In the genomic region with DNA sequence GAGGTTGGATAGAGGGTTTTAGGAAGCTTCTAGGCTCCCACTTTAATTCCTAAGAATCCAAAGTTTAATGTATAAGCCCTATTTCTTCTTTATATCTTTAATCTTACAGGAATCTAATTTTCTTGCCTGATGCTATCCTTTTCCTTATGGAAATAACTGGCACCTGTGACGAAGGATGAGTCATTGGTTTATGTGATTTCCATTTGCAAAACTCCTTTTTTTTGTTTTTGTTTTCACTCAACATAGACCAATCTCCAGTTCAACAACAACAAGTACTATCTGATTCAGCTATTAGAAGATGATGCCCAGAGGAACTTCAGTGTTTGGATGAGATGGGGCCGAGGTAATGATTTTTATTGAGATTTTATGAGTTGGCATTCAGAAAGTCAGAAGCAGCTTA, we compare ENCODE assay signal across 22 cellular contexts.
"Had no signal": no experiment of that assay in that cellular context is flagged by ENCODE, and none has a peak within 500 bp of the region (broad histone marks: within the 10 kb centered on the region; RNA-seq: fewer than 3 reads in every experiment).

No MANE protein-coding gene starts in this region.

- FAIRE-seq: endometrium, islet of Langerhans, small intestine had no signal

- H3K9me3 ChIP-seq: ascending aorta, breast epithelium, esophagus muscularis mucosa, ovary, psoas muscle, right lobe of liver, testis had no signal

- H3K27ac ChIP-seq: ascending aorta, breast epithelium, coronary artery, esophagus muscularis mucosa, hepatocyte, ovary, psoas muscle, right lobe of liver, testis, VCaP had no signal

- H3K4me2 ChIP-seq: hepatocyte had no signal

- H3K4me1 ChIP-seq: ascending aorta, breast epithelium, esophagus muscularis mucosa, psoas muscle, right lobe of liver, testis had no signal

- DNase-seq: activated CD4-positive, alpha-beta T cell treated with anti-CD3 and anti-CD28 coated beads, Interleukin-2, amount 50 U/mL, for 4 hours; activated CD4-positive, CD25-positive, alpha-beta regulatory T cell treated with anti-CD3 and anti-CD28 coated beads, Interleukin-2, amount 50 U/mL, for 72 hours; activated effector memory CD4-positive, alpha-beta T cell treated with anti-CD3 and anti-CD28 coated beads, Interleukin-2, amount 50 U/mL, for 16 hours; activated naive CD4-positive, alpha-beta T cell treated with anti-CD3 and anti-CD28 coated beads, Interleukin-2, amount 50 U/mL, for 16 hours; activated T-cell treated with anti-CD3 and anti-CD28 coated beads, Interleukin-2, amount 50 U/mL, for 48 hours; left cardiac atrium; natural killer cell; ovary; psoas muscle; right lobe of liver; small intestine; stimulated activated CD4-positive, alpha-beta T cell treated with anti-CD3 and anti-CD28 coated beads, Interleukin-15, amount 100 ng/mL, for 24 hours; stimulated activated CD4-positive, alpha-beta T cell treated with anti-CD3 and anti-CD28 coated beads, Interleukin-2, amount 100 ng/mL, for 48 hours; testis had no signal

- H3K4me3 ChIP-seq: ascending aorta, breast epithelium, coronary artery, esophagus muscularis mucosa, hepatocyte, ovary, psoas muscle, right lobe of liver, testis had no signal

- ATAC-seq: left cardiac atrium, natural killer cell, psoas muscle had no signal
